1 cellular context compared by ENCODE assay signal in the genomic region with DNA sequence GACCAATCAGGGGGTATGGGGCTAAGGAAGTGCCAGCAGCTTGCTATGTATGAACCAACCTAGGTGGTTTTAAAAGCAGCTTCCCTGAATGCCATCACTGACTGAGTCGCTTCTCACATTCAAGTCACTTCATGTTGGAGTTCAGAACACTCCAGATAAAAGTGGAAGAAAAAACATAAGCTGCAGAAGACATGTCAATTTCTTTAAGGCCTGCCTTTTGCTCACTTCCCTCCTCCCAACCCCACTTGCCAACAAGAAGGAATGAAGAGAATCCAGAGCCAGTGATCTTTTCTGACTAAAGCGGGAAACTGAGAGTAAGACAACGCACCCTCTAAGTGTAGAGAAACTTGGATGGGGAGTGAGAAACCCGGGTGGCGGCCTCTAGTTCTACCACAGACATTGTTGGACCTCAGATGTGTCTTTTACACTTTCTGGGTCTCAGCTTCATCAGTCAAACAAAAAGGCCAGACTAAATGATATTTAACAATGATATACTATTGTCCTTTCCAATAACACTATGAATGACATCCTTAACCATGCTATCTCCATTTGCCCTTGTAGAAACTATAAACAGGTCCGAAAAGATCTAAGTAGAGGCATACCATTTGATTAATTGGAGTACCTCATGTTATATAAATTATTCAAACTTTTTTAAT.
A peak's percentile ranks its signal among the peaks of the same experiment; 100 is the strongest.
TF ChIP-seq lines count a peak whose summit lies in the region.

No MANE protein-coding gene starts in this region.

TF ChIP-seq in K562, 482 proteins besides CTCF, POLR2A, EP300 and RAD21 (continued from another document and continues in another):
- TF ChIP-seq, protein P1, sequence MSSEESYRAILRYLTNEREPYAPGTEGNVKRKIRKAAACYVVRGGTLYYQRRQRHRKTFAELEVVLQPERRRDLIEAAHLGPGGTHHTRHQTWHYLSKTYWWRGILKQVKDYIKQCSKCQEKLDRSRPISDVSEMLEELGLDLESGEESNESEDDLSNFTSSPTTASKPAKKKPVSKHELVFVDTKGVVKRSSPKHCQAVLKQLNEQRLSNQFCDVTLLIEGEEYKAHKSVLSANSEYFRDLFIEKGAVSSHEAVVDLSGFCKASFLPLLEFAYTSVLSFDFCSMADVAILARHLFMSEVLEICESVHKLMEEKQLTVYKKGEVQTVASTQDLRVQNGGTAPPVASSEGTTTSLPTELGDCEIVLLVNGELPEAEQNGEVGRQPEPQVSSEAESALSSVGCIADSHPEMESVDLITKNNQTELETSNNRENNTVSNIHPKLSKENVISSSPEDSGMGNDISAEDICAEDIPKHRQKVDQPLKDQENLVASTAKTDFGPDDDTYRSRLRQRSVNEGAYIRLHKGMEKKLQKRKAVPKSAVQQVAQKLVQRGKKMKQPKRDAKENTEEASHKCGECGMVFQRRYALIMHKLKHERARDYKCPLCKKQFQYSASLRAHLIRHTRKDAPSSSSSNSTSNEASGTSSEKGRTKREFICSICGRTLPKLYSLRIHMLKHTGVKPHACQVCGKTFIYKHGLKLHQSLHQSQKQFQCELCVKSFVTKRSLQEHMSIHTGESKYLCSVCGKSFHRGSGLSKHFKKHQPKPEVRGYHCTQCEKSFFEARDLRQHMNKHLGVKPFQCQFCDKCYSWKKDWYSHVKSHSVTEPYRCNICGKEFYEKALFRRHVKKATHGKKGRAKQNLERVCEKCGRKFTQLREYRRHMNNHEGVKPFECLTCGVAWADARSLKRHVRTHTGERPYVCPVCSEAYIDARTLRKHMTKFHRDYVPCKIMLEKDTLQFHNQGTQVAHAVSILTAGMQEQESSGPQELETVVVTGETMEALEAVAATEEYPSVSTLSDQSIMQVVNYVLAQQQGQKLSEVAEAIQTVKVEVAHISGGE (CRISPR knock-in tag; IDR thresholded peaks at IDR 0.05): no peak
- TF ChIP-seq ZNF347 (CRISPR knock-in tag; IDR thresholded peaks at IDR 0.05; ENCODE audit: low read depth): no peak
- no peak for TF ChIP-seq NRF1 (conservative IDR thresholded peaks at IDR 0.05 in 1 of 2, IDR thresholded peaks at IDR 0.05 in 1 of 2)
- TF ChIP-seq, protein P2, sequence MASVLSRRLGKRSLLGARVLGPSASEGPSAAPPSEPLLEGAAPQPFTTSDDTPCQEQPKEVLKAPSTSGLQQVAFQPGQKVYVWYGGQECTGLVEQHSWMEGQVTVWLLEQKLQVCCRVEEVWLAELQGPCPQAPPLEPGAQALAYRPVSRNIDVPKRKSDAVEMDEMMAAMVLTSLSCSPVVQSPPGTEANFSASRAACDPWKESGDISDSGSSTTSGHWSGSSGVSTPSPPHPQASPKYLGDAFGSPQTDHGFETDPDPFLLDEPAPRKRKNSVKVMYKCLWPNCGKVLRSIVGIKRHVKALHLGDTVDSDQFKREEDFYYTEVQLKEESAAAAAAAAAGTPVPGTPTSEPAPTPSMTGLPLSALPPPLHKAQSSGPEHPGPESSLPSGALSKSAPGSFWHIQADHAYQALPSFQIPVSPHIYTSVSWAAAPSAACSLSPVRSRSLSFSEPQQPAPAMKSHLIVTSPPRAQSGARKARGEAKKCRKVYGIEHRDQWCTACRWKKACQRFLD (CRISPR knock-in tag; IDR thresholded peaks at IDR 0.05): 0 out of 2 replicates have a peak, but pooled peaks have one; percentile 29
- 0 out of 2 replicates have a peak, but pooled peaks have one; percentile 28 for TF ChIP-seq FOXJ2 (tag; IDR thresholded peaks at IDR 0.05)
- TF ChIP-seq PRPF4 (IDR thresholded peaks at IDR 0.05; ENCODE audit: insufficient read depth, low read depth, low read length, poor library complexity, severe bottlenecking): no peak
- TF ChIP-seq ZC3H4 (CRISPR knock-in tag; IDR thresholded peaks at IDR 0.05; ENCODE audit: borderline replicate concordance): no peak
- TF ChIP-seq, protein P3, sequence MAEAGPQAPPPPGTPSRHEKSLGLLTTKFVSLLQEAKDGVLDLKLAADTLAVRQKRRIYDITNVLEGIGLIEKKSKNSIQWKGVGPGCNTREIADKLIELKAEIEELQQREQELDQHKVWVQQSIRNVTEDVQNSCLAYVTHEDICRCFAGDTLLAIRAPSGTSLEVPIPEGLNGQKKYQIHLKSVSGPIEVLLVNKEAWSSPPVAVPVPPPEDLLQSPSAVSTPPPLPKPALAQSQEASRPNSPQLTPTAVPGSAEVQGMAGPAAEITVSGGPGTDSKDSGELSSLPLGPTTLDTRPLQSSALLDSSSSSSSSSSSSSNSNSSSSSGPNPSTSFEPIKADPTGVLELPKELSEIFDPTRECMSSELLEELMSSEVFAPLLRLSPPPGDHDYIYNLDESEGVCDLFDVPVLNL (CRISPR knock-in tag; IDR thresholded peaks at IDR 0.05; ENCODE audit: low read depth): no peak
- TF ChIP-seq, protein P4, sequence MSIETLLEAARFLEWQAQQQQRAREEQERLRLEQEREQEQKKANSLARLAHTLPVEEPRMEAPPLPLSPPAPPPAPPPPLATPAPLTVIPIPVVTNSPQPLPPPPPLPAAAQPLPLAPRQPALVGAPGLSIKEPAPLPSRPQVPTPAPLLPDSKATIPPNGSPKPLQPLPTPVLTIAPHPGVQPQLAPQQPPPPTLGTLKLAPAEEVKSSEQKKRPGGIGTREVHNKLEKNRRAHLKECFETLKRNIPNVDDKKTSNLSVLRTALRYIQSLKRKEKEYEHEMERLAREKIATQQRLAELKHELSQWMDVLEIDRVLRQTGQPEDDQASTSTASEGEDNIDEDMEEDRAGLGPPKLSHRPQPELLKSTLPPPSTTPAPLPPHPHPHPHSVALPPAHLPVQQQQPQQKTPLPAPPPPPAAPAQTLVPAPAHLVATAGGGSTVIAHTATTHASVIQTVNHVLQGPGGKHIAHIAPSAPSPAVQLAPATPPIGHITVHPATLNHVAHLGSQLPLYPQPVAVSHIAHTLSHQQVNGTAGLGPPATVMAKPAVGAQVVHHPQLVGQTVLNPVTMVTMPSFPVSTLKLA (conservative IDR thresholded peaks at IDR 0.05): 0 out of 4 replicates have a peak, but pooled peaks of 1 of the 2 experiments have one; percentile 2
- TF ChIP-seq SLC30A9 (CRISPR knock-in tag; IDR thresholded peaks at IDR 0.05): no peak
- no peak for TF ChIP-seq RAD51 (IDR thresholded peaks at IDR 0.05; ENCODE audit: borderline replicate concordance, low read depth)
- TF ChIP-seq ZNF561 (CRISPR knock-in tag; conservative IDR thresholded peaks at IDR 0.05): no peak
- no peak for TF ChIP-seq C11orf30 (IDR thresholded peaks at IDR 0.05; ENCODE audit: low read depth)
- TF ChIP-seq SPI1 (IDR thresholded peaks at IDR 0.05; ENCODE audit: borderline replicate concordance, low read depth, low read length): peak; percentile 52; the same call in 1 of the 2 replicates
- no peak for TF ChIP-seq ZNF75A (CRISPR knock-in tag; IDR thresholded peaks at IDR 0.05)
- TF ChIP-seq ZFX (CRISPR knock-in tag; IDR thresholded peaks at IDR 0.05): peak; percentile 60; the same call in 1 of the 2 replicates
- TF ChIP-seq, protein P5, sequence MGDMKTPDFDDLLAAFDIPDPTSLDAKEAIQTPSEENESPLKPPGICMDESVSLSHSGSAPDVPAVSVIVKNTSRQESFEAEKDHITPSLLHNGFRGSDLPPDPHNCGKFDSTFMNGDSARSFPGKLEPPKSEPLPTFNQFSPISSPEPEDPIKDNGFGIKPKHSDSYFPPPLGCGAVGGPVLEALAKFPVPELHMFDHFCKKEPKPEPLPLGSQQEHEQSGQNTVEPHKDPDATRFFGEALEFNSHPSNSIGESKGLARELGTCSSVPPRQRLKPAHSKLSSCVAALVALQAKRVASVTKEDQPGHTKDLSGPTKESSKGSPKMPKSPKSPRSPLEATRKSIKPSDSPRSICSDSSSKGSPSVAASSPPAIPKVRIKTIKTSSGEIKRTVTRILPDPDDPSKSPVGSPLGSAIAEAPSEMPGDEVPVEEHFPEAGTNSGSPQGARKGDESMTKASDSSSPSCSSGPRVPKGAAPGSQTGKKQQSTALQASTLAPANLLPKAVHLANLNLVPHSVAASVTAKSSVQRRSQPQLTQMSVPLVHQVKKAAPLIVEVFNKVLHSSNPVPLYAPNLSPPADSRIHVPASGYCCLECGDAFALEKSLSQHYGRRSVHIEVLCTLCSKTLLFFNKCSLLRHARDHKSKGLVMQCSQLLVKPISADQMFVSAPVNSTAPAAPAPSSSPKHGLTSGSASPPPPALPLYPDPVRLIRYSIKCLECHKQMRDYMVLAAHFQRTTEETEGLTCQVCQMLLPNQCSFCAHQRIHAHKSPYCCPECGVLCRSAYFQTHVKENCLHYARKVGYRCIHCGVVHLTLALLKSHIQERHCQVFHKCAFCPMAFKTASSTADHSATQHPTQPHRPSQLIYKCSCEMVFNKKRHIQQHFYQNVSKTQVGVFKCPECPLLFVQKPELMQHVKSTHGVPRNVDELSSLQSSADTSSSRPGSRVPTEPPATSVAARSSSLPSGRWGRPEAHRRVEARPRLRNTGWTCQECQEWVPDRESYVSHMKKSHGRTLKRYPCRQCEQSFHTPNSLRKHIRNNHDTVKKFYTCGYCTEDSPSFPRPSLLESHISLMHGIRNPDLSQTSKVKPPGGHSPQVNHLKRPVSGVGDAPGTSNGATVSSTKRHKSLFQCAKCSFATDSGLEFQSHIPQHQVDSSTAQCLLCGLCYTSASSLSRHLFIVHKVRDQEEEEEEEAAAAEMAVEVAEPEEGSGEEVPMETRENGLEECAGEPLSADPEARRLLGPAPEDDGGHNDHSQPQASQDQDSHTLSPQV (IDR thresholded peaks at IDR 0.05): peak; percentile 10; the same call in 1 of the 2 replicates
- TF ChIP-seq SIN3B (IDR thresholded peaks at IDR 0.05; ENCODE audit: low read depth): no peak
- no peak for TF ChIP-seq ZNF79 (CRISPR knock-in tag; IDR thresholded peaks at IDR 0.05; ENCODE audit: low read depth)
- no peak for TF ChIP-seq ZNF707 (CRISPR knock-in tag; conservative IDR thresholded peaks at IDR 0.05)
- TF ChIP-seq PML (IDR thresholded peaks at IDR 0.05; ENCODE audit: low read length): no peak
- TF ChIP-seq POLR2H (tag; IDR thresholded peaks at IDR 0.05; ENCODE audit: low read depth): no peak
- TF ChIP-seq, protein P6, sequence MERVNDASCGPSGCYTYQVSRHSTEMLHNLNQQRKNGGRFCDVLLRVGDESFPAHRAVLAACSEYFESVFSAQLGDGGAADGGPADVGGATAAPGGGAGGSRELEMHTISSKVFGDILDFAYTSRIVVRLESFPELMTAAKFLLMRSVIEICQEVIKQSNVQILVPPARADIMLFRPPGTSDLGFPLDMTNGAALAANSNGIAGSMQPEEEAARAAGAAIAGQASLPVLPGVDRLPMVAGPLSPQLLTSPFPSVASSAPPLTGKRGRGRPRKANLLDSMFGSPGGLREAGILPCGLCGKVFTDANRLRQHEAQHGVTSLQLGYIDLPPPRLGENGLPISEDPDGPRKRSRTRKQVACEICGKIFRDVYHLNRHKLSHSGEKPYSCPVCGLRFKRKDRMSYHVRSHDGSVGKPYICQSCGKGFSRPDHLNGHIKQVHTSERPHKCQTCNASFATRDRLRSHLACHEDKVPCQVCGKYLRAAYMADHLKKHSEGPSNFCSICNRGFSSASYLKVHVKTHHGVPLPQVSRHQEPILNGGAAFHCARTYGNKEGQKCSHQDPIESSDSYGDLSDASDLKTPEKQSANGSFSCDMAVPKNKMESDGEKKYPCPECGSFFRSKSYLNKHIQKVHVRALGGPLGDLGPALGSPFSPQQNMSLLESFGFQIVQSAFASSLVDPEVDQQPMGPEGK (CRISPR knock-in tag; IDR thresholded peaks at IDR 0.05; ENCODE audit: borderline replicate concordance): no peak
- TF ChIP-seq KAT2B (IDR thresholded peaks at IDR 0.05; ENCODE audit: low read depth, low read length): no peak
- no peak for TF ChIP-seq KHSRP (IDR thresholded peaks at IDR 0.05)
- no peak for TF ChIP-seq MYC (IDR thresholded peaks at IDR 0.05; ENCODE audit: low read depth, low read length)
- TF ChIP-seq MYC (CRISPR knock-in tag; IDR thresholded peaks at IDR 0.05; ENCODE audit: borderline replicate concordance, low read depth): no peak
- no peak for TF ChIP-seq ZNF121 (CRISPR knock-in tag; conservative IDR thresholded peaks at IDR 0.05)
- no peak for TF ChIP-seq NFYB (IDR thresholded peaks at IDR 0.05; ENCODE audit: extremely low read depth, insufficient read length)
- TF ChIP-seq RBM39 (optimal IDR thresholded peaks at IDR 0.05; ENCODE audit: low read depth, low read length): no peak
- TF ChIP-seq, protein P7, sequence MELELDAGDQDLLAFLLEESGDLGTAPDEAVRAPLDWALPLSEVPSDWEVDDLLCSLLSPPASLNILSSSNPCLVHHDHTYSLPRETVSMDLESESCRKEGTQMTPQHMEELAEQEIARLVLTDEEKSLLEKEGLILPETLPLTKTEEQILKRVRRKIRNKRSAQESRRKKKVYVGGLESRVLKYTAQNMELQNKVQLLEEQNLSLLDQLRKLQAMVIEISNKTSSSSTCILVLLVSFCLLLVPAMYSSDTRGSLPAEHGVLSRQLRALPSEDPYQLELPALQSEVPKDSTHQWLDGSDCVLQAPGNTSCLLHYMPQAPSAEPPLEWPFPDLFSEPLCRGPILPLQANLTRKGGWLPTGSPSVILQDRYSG (tag; conservative IDR thresholded peaks at IDR 0.05; ENCODE audit: low read depth): 0 out of 2 replicates have a peak, but pooled peaks have one; percentile 64
- TF ChIP-seq ZNF778 (CRISPR knock-in tag; IDR thresholded peaks at IDR 0.05): no peak
- TF ChIP-seq NR2C1 (IDR thresholded peaks at IDR 0.05): no peak
- TF ChIP-seq NR2C1 (tag; IDR thresholded peaks at IDR 0.05): 0 out of 2 replicates have a peak, but pooled peaks have one; percentile 5
- no peak for TF ChIP-seq EP400 (IDR thresholded peaks at IDR 0.05)
- no peak for TF ChIP-seq ZNF24 (IDR thresholded peaks at IDR 0.05)
- no peak for TF ChIP-seq NR2C2 (CRISPR knock-in tag; IDR thresholded peaks at IDR 0.05)
- no peak; the same call in 1 of the 2 replicates for TF ChIP-seq NR2C2 (tag; IDR thresholded peaks at IDR 0.05)
- no peak for TF ChIP-seq ZNF197 (CRISPR knock-in tag; IDR thresholded peaks at IDR 0.05; ENCODE audit: low read depth)
- no peak for TF ChIP-seq GATAD2B (IDR thresholded peaks at IDR 0.05; ENCODE audit: borderline replicate concordance)
- 0 out of 2 replicates have a peak, but pooled peaks have one; percentile 0 for TF ChIP-seq TOE1 (IDR thresholded peaks at IDR 0.05; ENCODE audit: borderline replicate concordance)
- no peak for TF ChIP-seq TOE1 (CRISPR knock-in tag; IDR thresholded peaks at IDR 0.05; ENCODE audit: borderline replicate concordance, low read depth)
- no peak for TF ChIP-seq FOXM1 (IDR thresholded peaks at IDR 0.05; ENCODE audit: low read depth)
- TF ChIP-seq FOXM1 (CRISPR knock-in tag; IDR thresholded peaks at IDR 0.05; ENCODE audit: low read depth): no peak
- TF ChIP-seq, protein P8, sequence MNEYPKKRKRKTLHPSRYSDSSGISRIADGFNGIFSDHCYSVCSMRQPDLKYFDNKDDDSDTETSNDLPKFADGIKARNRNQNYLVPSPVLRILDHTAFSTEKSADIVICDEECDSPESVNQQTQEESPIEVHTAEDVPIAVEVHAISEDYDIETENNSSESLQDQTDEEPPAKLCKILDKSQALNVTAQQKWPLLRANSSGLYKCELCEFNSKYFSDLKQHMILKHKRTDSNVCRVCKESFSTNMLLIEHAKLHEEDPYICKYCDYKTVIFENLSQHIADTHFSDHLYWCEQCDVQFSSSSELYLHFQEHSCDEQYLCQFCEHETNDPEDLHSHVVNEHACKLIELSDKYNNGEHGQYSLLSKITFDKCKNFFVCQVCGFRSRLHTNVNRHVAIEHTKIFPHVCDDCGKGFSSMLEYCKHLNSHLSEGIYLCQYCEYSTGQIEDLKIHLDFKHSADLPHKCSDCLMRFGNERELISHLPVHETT (CRISPR knock-in tag; conservative IDR thresholded peaks at IDR 0.05 in 1 of 2, IDR thresholded peaks at IDR 0.05 in 1 of 2): peak in 1 of 2 experiments; percentile 58; a peak in 1 of 4 replicates
- no peak for TF ChIP-seq LEF1 (IDR thresholded peaks at IDR 0.05)
- no peak for TF ChIP-seq MYNN (IDR thresholded peaks at IDR 0.05)
- no peak for TF ChIP-seq MYNN (CRISPR knock-in tag; IDR thresholded peaks at IDR 0.05)
- no peak for TF ChIP-seq TEAD2 (tag; IDR thresholded peaks at IDR 0.05)
- TF ChIP-seq MIER1 (IDR thresholded peaks at IDR 0.05; ENCODE audit: low read depth): no peak
- TF ChIP-seq ZNF644 (tag; IDR thresholded peaks at IDR 0.05; ENCODE audit: low read depth): 0 out of 2 replicates have a peak, but pooled peaks have one; percentile 21
- no peak for TF ChIP-seq CCNT2 (IDR thresholded peaks at IDR 0.05; ENCODE audit: borderline replicate concordance, extremely low read depth, insufficient read length, low read depth, low read length)
